Comparison of ENCODE assay signal across 15 cellular contexts in the genomic region with DNA sequence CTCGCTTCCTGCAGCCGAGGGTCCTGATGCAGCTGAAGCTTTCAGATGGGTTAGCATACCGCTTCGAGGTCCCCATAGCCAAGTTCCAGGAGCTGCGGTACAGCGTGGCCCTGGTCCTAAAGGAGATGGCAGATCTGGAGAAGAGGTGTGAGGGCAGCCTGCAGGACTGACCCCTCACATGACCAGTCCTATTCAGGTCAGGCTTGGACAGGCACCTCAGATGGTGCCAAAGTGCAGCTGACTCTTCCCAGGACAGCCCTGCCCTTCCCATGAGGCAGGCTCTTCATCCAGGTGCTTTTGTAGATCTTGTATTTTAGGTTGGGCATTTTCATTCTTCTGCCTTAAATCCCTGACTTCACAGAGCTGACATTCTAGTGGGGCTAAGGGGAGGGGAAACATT. TPM values are rescaled to one million over a fixed set of nuclear protein-coding genes. Genes with fewer than 3 reads are reported as not detected.
"Had no signal": no experiment of that assay in that cellular context is flagged by ENCODE, and none has a peak within 500 bp of the region (broad histone marks: within the 10 kb centered on the region; RNA-seq: fewer than 3 reads in every experiment).

No MANE protein-coding gene starts in this region.

- H2AFZ ChIP-seq: parathyroid adenoma had no signal

- H3K36me3 ChIP-seq: breast epithelium, tibial artery had no signal

- H3K27me3 ChIP-seq: breast epithelium, tibial artery had no signal

- DNase-seq: activated CD4-positive, alpha-beta memory T cell treated with anti-CD3 and anti-CD28 coated beads for 36 hours; activated CD4-positive, alpha-beta T cell treated with anti-CD3 and anti-CD28 coated beads for 1 hour; activated gamma-delta T cell treated with Interleukin-2 at 50 U/mL for 16 hours; activated naive CD8-positive, alpha-beta T cell treated with anti-CD3 and anti-CD28 coated beads, Interleukin-2, amount 10 ng/mL, durations not matched to agents 7 days and 5 days; activated T-cell treated with anti-CD3 and anti-CD28 coated beads, Interleukin-2, amount 50 U/mL, for 72 hours; anterior cingulate cortex; endodermal cell; glutamatergic neuron; left cardiac atrium; nephron progenitor cell; tibial artery had no signal

- H3K4me1 ChIP-seq: breast epithelium, parathyroid adenoma had no signal

- H3K9me3 ChIP-seq: breast epithelium, tibial artery had no signal

- ATAC-seq: activated T-cell treated with anti-CD3 and anti-CD28 coated beads, Interleukin-2, amount 50 U/mL, for 72 hours; esophagus mucosa; left cardiac atrium had no signal

- H3K4me3 ChIP-seq: breast epithelium, skin epidermis, tibial artery had no signal

- H3K27ac ChIP-seq: breast epithelium, parathyroid adenoma, skin epidermis, tibial artery had no signal

- H3K9ac ChIP-seq: parathyroid adenoma had no signal

RNA-seq across cellular contexts. Expression of gene LNX1, which starts 15.1 kb away (rescaled TPM):
- total RNA-seq: activated CD4-positive, alpha-beta memory T cell treated with anti-CD3 and anti-CD28 coated beads for 36 hours; activated naive CD8-positive, alpha-beta T cell treated with anti-CD3 and anti-CD28 coated beads, Interleukin-2, amount 10 ng/mL, durations not matched to agents 7 days and 5 days had no signal
